ENCODE assay signal across 11 cellular contexts in the genomic region with DNA sequence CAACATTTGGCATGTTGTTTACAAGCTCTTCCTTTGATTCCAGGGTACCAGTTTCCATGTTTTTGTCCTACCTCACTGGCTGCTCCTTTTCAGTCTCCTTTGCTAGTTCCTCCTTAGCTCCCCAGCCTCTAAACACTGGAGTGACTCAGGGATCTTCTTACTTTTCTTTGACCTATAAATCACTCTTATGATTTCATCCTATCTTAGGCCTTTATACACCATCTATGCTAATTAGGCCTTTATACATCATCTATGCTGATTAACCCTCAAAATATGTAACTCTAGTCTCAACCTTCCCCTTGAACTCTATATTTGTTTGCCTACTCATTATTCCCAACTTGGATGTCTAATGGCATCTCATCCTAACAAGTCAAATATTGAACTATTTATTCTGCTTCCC. TPM values are rescaled to one million over a fixed set of nuclear protein-coding genes. Genes with fewer than 3 reads are reported as not detected.
DNase-seq lines count a peak whose midpoint lies in the region; ATAC-seq, FAIRE-seq and TF ChIP-seq lines count a peak whose summit lies in the region.
"Had no signal": no experiment of that assay in that cellular context is flagged by ENCODE, and none has a peak within 500 bp of the region (broad histone marks: within the 10 kb centered on the region; RNA-seq: fewer than 3 reads in every experiment).

No MANE protein-coding gene starts in this region.

- peaks cover 69% of the 10 kb centered on the region for H3K4me1 Mint-ChIP-seq in CD14-positive monocyte
- H3K4me1 Mint-ChIP-seq in activated naive CD8-positive, alpha-beta T cell treated with anti-CD3 and anti-CD28 coated beads, Interleukin-2, amount 50 U/mL, for 24 hours, result peaks cover 68% of the 10 kb centered on the region

- H3K27me3 Mint-ChIP-seq in CD14-positive monocyte (ENCODE audit: low read depth in 3 of 3), result peaks cover 0 to 2% (median 0%) of the 10 kb centered on the region in 3 donors
- H3K27me3 Mint-ChIP-seq in activated naive CD8-positive, alpha-beta T cell treated with anti-CD3 and anti-CD28 coated beads, Interleukin-2, amount 50 U/mL, for 24 hours, result no peaks in the 10 kb centered on the region

- H3K27me3 ChIP-seq in keratinocyte (ENCODE audit: control insufficient read depth, extremely low read depth, insufficient read depth, low read length), result no peaks in the 10 kb centered on the region
- no peaks in the 10 kb centered on the region for H3K27me3 ChIP-seq in right cardiac atrium (ENCODE audit: control insufficient read depth, insufficient read depth)
- H3K27me3 ChIP-seq: hepatocyte had no signal

- TF ChIP-seq CTCF in CD14-positive monocyte (IDR thresholded peaks at IDR 0.05) (no peak), HFF-Myc (IDR thresholded peaks at IDR 0.05; ENCODE audit: low read depth, low read length, missing control alignments) (no peak), keratinocyte (optimal IDR thresholded peaks at IDR 0.05 in 1 of 3, IDR thresholded peaks at IDR 0.05 in 1 of 3, conservative IDR thresholded peaks at IDR 0.05 in 1 of 3; ENCODE audit: extremely low read depth in 1 of 3, insufficient read depth in 2 of 3, low read length in 3 of 3) (no peak)

- peaks cover 23% of the 10 kb centered on the region for H3K4me1 ChIP-seq in keratinocyte (ENCODE audit: control insufficient read depth, extremely low read depth, insufficient read depth, low read length)
- H3K4me1 ChIP-seq in right cardiac atrium (ENCODE audit: control insufficient read depth, insufficient read depth, low read length), result peaks cover 6% of the 10 kb centered on the region

- peaks cover 6 to 8% of the 10 kb centered on the region in 2 donors for H3K36me3 Mint-ChIP-seq in CD14-positive monocyte
- peaks cover 46% of the 10 kb centered on the region for H3K36me3 Mint-ChIP-seq in activated naive CD8-positive, alpha-beta T cell treated with anti-CD3 and anti-CD28 coated beads, Interleukin-2, amount 50 U/mL, for 24 hours (ENCODE audit: low read depth)

- H3K4me3 Mint-ChIP-seq in CD14-positive monocyte, result no peak overlapping the region
- H3K4me3 Mint-ChIP-seq in activated naive CD8-positive, alpha-beta T cell treated with anti-CD3 and anti-CD28 coated beads, Interleukin-2, amount 50 U/mL, for 24 hours, result no peak overlapping the region
- H3K4me3 Mint-ChIP-seq: nephron progenitor cell had no signal

- H3K9me3 Mint-ChIP-seq in CD14-positive monocyte, result no peaks in the 10 kb centered on the region
- H3K9me3 Mint-ChIP-seq in activated naive CD8-positive, alpha-beta T cell treated with anti-CD3 and anti-CD28 coated beads, Interleukin-2, amount 50 U/mL, for 24 hours, result no peaks in the 10 kb centered on the region

- H3K4me3 ChIP-seq in HFF-Myc (replicated peaks; ENCODE audit: low read depth, low read length), result no peak overlapping the region
- H3K4me3 ChIP-seq in keratinocyte (ENCODE audit: control insufficient read depth in 2 of 3, extremely low read depth in 1 of 3, insufficient read depth in 2 of 3, low read depth in 1 of 3, low read length in 3 of 3), result no peak overlapping the region
- H3K4me3 ChIP-seq in right cardiac atrium (ENCODE audit: low read length), result no peak overlapping the region
- H3K4me3 ChIP-seq: hepatocyte had no signal

- peak overlapping the region in 4 of 7 donors; percentile 9 to 82 (median 41) for H3K27ac Mint-ChIP-seq in CD14-positive monocyte
- peak overlapping the region; percentile 34 for H3K27ac Mint-ChIP-seq in activated naive CD8-positive, alpha-beta T cell treated with anti-CD3 and anti-CD28 coated beads, Interleukin-2, amount 50 U/mL, for 24 hours
- H3K27ac Mint-ChIP-seq: nephron progenitor cell had no signal

- peaks cover 83% of the 10 kb centered on the region for H3K79me2 ChIP-seq in keratinocyte (ENCODE audit: control insufficient read depth, insufficient read depth, low read length)

- intact Hi-C loops in CD14-positive monocyte (cut with micrococcal nuclease) (no loop called here), right cardiac atrium (cut with DNase I) (no loop called here)

- H3K36me3 ChIP-seq in keratinocyte (ENCODE audit: control insufficient read depth in 2 of 2, extremely low read depth in 1 of 2, insufficient read depth in 2 of 2, low read length in 2 of 2), result peaks cover 3 to 11% of the 10 kb centered on the region in 2 experiments

- peak; percentile 59 for FAIRE-seq in keratinocyte (lab: Jason Lieb, UNC)

- dilution Hi-C loops in keratinocyte (cut with MboI; ENCODE audit: extremely low pct_ligation_motif_present, low sequenced_read_pairs), result no loop called here

- peak overlapping the region; percentile 9 for H3K4me2 ChIP-seq in keratinocyte (ENCODE audit: control insufficient read depth, extremely low read depth, insufficient read depth, low read depth, low read length)
- H3K4me2 ChIP-seq: hepatocyte had no signal

- H3K9me3 ChIP-seq in keratinocyte (ENCODE audit: control insufficient read depth, low read depth, low read length) (peaks cover 7% of the 10 kb centered on the region), right cardiac atrium (ENCODE audit: control insufficient read depth, low read length) (no peaks in the 10 kb centered on the region)

- H4K20me1 ChIP-seq in keratinocyte (ENCODE audit: control insufficient read depth, extremely low read depth, insufficient read depth, low read length), result no peaks in the 10 kb centered on the region

- no peak for DNase-seq in CD14-positive monocyte (ENCODE audit: low spot score)
- DNase-seq in HFF-Myc (ENCODE audit: extremely low read depth, low read depth), result peak; percentile 60
- DNase-seq in activated naive CD8-positive, alpha-beta T cell treated with anti-CD3 and anti-CD28 coated beads, Interleukin-2, amount 50 U/mL, for 24 hours, result no peak
- no peak for DNase-seq in keratinocyte (ENCODE audit: low read depth, low spot score)
- DNase-seq in right cardiac atrium, result no peak
- DNase-seq in NCI-H2227 (lab: John Stamatoyannopoulos, UW; ENCODE audit: unreplicated experiment), result no peak
- no peak for DNase-seq in nucleus accumbens (lab: John Stamatoyannopoulos, UW)
- DNase-seq: NCI-H2107, nephron progenitor cell had no signal

- no peak overlapping the region for H2AFZ ChIP-seq in keratinocyte (ENCODE audit: control insufficient read depth, low read length)
- H2AFZ ChIP-seq: hepatocyte had no signal

- peak overlapping the region; percentile 19 for H3K27ac ChIP-seq in keratinocyte (ENCODE audit: control insufficient read depth, insufficient read depth, low read length)
- no peak overlapping the region for H3K27ac ChIP-seq in right cardiac atrium (ENCODE audit: low read length)
- H3K27ac ChIP-seq: hepatocyte had no signal

- ATAC-seq in activated naive CD8-positive, alpha-beta T cell treated with anti-CD3 and anti-CD28 coated beads, Interleukin-2, amount 50 U/mL, for 24 hours, result peak; percentile 86
- ATAC-seq in HG02840 (IDR thresholded peaks at IDR 0.05; ENCODE audit: low FRiP score, unreplicated experiment) (no peak), right cardiac atrium (no peak)

- H3K9ac ChIP-seq in keratinocyte (ENCODE audit: control insufficient read depth, extremely low read depth, insufficient read depth, low read length), result no peak overlapping the region

- no peaks in the 10 kb centered on the region for H3K9me1 ChIP-seq in keratinocyte (ENCODE audit: control insufficient read depth, extremely low read depth, insufficient read depth, low read length)

RNA-seq across cellular contexts. Expression of a gene that starts 9.5 kb away (rescaled TPM):
- polyA plus RNA-seq in CD14-positive monocyte (100 to 1,000 TPM in 1 of 2 donors, 10 to 100 TPM in 1; 70.6 to 101 TPM), keratinocyte (22.0 to 50.2 TPM (median 25.2 TPM) in 3 replicates), right cardiac atrium (34.6 TPM)
- 25.3 TPM for polyA plus RNA-seq in keratinocyte (2011; ENCODE audit: low read depth)
- polyA plus RNA-seq in keratinocyte (2011; cell fraction: cytosol; rRNA removed), result 10.1 and 17.1 TPM in 2 replicates
- polyA plus RNA-seq in keratinocyte (2011; cell fraction: nucleus; rRNA removed), result 38.8 and 54.7 TPM in 2 replicates
- 52.2 and 52.6 TPM in 2 replicates for polyA plus RNA-seq in keratinocyte (2012; ENCODE audit: low replicate concordance)
- 11.6 to 71.3 TPM (median 32.7 TPM) in 3 replicates for polyA minus RNA-seq in keratinocyte
- 15.9 TPM for polyA minus RNA-seq in keratinocyte (2011; cell fraction: cytosol; rRNA and poly(A)+ RNA removed)
- polyA minus RNA-seq in keratinocyte (2011; cell fraction: nucleus; rRNA and poly(A)+ RNA removed), result 30.0 and 98.0 TPM in 2 replicates
- 10 to 100 TPM; 58.6 to 70.7 (median 65.5) TPM for total RNA-seq in right cardiac atrium

RNA-seq across cellular contexts. Expression of a gene that starts 31.5 kb away (rescaled TPM):
- polyA plus RNA-seq in CD14-positive monocyte (100 to 1,000 TPM; 798 to 846 TPM), keratinocyte (160 to 489 TPM (median 474 TPM) in 3 replicates), right cardiac atrium (2,071 TPM)
- polyA plus RNA-seq in keratinocyte (2011; ENCODE audit: low read depth), result 441 TPM
- 152 and 383 TPM in 2 replicates for polyA plus RNA-seq in keratinocyte (2011; cell fraction: cytosol; rRNA removed)
- 97.3 and 102 TPM in 2 replicates for polyA plus RNA-seq in keratinocyte (2011; cell fraction: nucleus; rRNA removed)
- polyA plus RNA-seq in keratinocyte (2012; ENCODE audit: low replicate concordance), result 399 and 440 TPM in 2 replicates
- polyA minus RNA-seq in keratinocyte, result 31.6 to 65.8 TPM (median 56.6 TPM) in 3 replicates
- polyA minus RNA-seq in keratinocyte (2011; cell fraction: cytosol; rRNA and poly(A)+ RNA removed), result 76.7 TPM
- 8.4 and 14.3 TPM in 2 replicates for polyA minus RNA-seq in keratinocyte (2011; cell fraction: nucleus; rRNA and poly(A)+ RNA removed)
- total RNA-seq in right cardiac atrium, result 100 to 1,000 TPM; 763 to 921 (median 836) TPM
